Comparison of ENCODE assay signal across 8 cellular contexts in genomic region chr4:183471960-183472708, GRCh38. TPM values are rescaled to one million over a fixed set of nuclear protein-coding genes. Genes with fewer than 3 reads are reported as not detected.
A peak's percentile ranks its signal among the peaks of the same experiment; 100 is the strongest.
DNase-seq lines count a peak whose midpoint lies in the region; ATAC-seq and FAIRE-seq lines count a peak whose summit lies in the region.

No MANE protein-coding gene starts in this region.

- peaks cover 2% of the 10 kb centered on the region for H3K36me3 ChIP-seq in mesendoderm (ENCODE audit: control insufficient read depth, insufficient read depth, low read length)

- no peak overlapping the region for H3K18ac ChIP-seq in mesendoderm (ENCODE audit: low read length)

- no peak overlapping the region for H2AK5ac ChIP-seq in mesendoderm (ENCODE audit: low read length)

- H3K23ac ChIP-seq in mesendoderm (ENCODE audit: low read length), result no peak overlapping the region

- H3K27me3 Mint-ChIP-seq in effector memory CD8-positive, alpha-beta T cell, result no peaks in the 10 kb centered on the region

- no peak overlapping the region for H3K4me2 ChIP-seq in mesendoderm (ENCODE audit: low read length)

- no peak overlapping the region for H3K4me3 ChIP-seq in mesendoderm (ENCODE audit: low read length)

- H3K27me3 ChIP-seq in mesendoderm (ENCODE audit: insufficient read depth, low read length, poor library complexity), result no peaks in the 10 kb centered on the region

- DNase-seq in NCI-H526 treated with DMSO at 0.1 percent for 48 hours (lab: John Stamatoyannopoulos, UW) (peak; percentile 16), mesendoderm (peak; percentile 74)
- peak; percentile 68 to 79 for DNase-seq in activated CD8-positive, alpha-beta memory T cell treated with anti-CD3 and anti-CD28 coated beads for 1 hour (ENCODE audit: extremely low read depth in 1 of 2, low read depth in 1 of 2)
- peak; percentile 76 to 82 (median 77) for DNase-seq in effector memory CD8-positive, alpha-beta T cell
- peak; percentile 74 for DNase-seq in stimulated activated CD8-positive, alpha-beta memory T cell treated with anti-CD3 and anti-CD28 coated beads, Interleukin-15, amount 100 ng/mL, for 24 hours (ENCODE audit: low read depth)

- H3K4ac ChIP-seq in mesendoderm (ENCODE audit: low read depth, low read length), result no peak overlapping the region

- H3K27ac Mint-ChIP-seq in effector memory CD8-positive, alpha-beta T cell, result no peak overlapping the region

- peak; percentile 87 for ATAC-seq in GM18498 (IDR thresholded peaks at IDR 0.05; ENCODE audit: unreplicated experiment)
- peak; percentile 75 for ATAC-seq in HG03175 (IDR thresholded peaks at IDR 0.05; ENCODE audit: unreplicated experiment)
- peak; percentile 75 for ATAC-seq in effector memory CD8-positive, alpha-beta T cell (replicated peaks)

- WGBS in mesendoderm (ENCODE audit: extremely low coverage, insufficient coverage, low lambda C conversion rate), result 100% methylated on average over 3 of the region's 11 CpGs

- no peak overlapping the region for H3K56ac ChIP-seq in mesendoderm (ENCODE audit: low read length)

- peaks cover 3% of the 10 kb centered on the region for H3K36me3 Mint-ChIP-seq in effector memory CD8-positive, alpha-beta T cell (ENCODE audit: insufficient read depth)

- no peak overlapping the region for H3K4me3 Mint-ChIP-seq in effector memory CD8-positive, alpha-beta T cell

- H2BK5ac ChIP-seq in mesendoderm (ENCODE audit: low read length), result no peak overlapping the region

- H3K27ac ChIP-seq in mesendoderm (ENCODE audit: low read depth, low read length), result no peak overlapping the region

- FAIRE-seq in A204.1 (lab: Jason Lieb, UNC), result peak; percentile 93

- H2BK120ac ChIP-seq in mesendoderm (ENCODE audit: low read depth, low read length), result no peak overlapping the region

- no peak overlapping the region for H2BK15ac ChIP-seq in mesendoderm (replicated peaks; ENCODE audit: low read depth)

- no peak overlapping the region for H4K8ac ChIP-seq in mesendoderm (ENCODE audit: low read depth, low read length)

- H3K79me1 ChIP-seq in mesendoderm (ENCODE audit: low read length), result no peaks in the 10 kb centered on the region

- H3K79me2 ChIP-seq in mesendoderm (ENCODE audit: control insufficient read depth, insufficient read depth, low read length), result no peaks in the 10 kb centered on the region

- no peak overlapping the region for H4K5ac ChIP-seq in mesendoderm (ENCODE audit: low read length)

- H3K4me1 Mint-ChIP-seq in effector memory CD8-positive, alpha-beta T cell (ENCODE audit: low read depth in 2 of 2), result no peaks in the 10 kb centered on the region

- H3K4me1 ChIP-seq in mesendoderm (ENCODE audit: control insufficient read depth, low read depth, low read length), result no peaks in the 10 kb centered on the region

- no peaks in the 10 kb centered on the region for H3K9me3 Mint-ChIP-seq in effector memory CD8-positive, alpha-beta T cell

- no peak overlapping the region for H3K9ac ChIP-seq in mesendoderm (ENCODE audit: low read length)

RNA-seq across cellular contexts. Expression of gene CDKN2AIP, which starts 27.7 kb away (rescaled TPM):
- polyA plus RNA-seq in mesendoderm (2013, experiment 1 of 2), result 12.5 TPM
- polyA plus RNA-seq in mesendoderm (2013, experiment 2 of 2), result 12.1 TPM

RNA-seq across cellular contexts. Expression of gene ING2, which starts 32.7 kb away (rescaled TPM):
- 17.0 TPM for polyA plus RNA-seq in mesendoderm (2013, experiment 1 of 2)
- 19.0 TPM for polyA plus RNA-seq in mesendoderm (2013, experiment 2 of 2)

Comparison
In these comparisons a context has a peak if more than half of its experiments do, and no peak if none do; other contexts are left out.
1. DNase-seq: peak in every context shown above with its lines; median percentile 77 in effector memory CD8-positive, alpha-beta T cell; 74 in mesendoderm; 74 in stimulated activated CD8-positive, alpha-beta memory T cell treated with anti-CD3 and anti-CD28 coated beads, Interleukin-15, amount 100 ng/mL, for 24 hours; 74 in activated CD8-positive, alpha-beta memory T cell treated with anti-CD3 and anti-CD28 coated beads for 1 hour; 16 in NCI-H526 treated with DMSO at 0.1 percent for 48 hours.